Comparison of ENCODE assay signal across 14 cellular contexts in genomic region chr2:185984670-185985069, GRCh38.
DNase-seq lines count a peak whose midpoint lies in the region; ATAC-seq and TF ChIP-seq lines count a peak whose summit lies in the region.
"Had no signal": no experiment of that assay in that cellular context is flagged by ENCODE, and none has a peak within 500 bp of the region (broad histone marks: within the 10 kb centered on the region; RNA-seq: fewer than 3 reads in every experiment).

No MANE protein-coding gene starts in this region.

- ATAC-seq in GM23338, result no peak

- H3K4me3 Mint-ChIP-seq in GM23338, result no peak overlapping the region

- in situ Hi-C loops in astrocyte of the spinal cord (cut with HindIII; ENCODE audit: low sequenced_read_pairs), result no loop called here

- no peaks in the 10 kb centered on the region for H3K9me3 ChIP-seq in thyroid gland
- H3K9me3 ChIP-seq: Peyer's patch had no signal

- no peak for TF ChIP-seq CTCF in astrocyte of the spinal cord (IDR thresholded peaks at IDR 0.05; ENCODE audit: low read depth, low read length)
- TF ChIP-seq CTCF in fibroblast of pulmonary artery (IDR thresholded peaks at IDR 0.05; ENCODE audit: low read length, missing control alignments), result no peak
- no peak for TF ChIP-seq CTCF in thyroid gland (IDR thresholded peaks at IDR 0.05)
- no peak for TF ChIP-seq CTCF in GM23338 (conservative IDR thresholded peaks at IDR 0.05; ENCODE audit: low read depth in 2 of 2)

- no peaks in the 10 kb centered on the region for H3K36me3 ChIP-seq in thyroid gland
- H3K36me3 ChIP-seq in GM23338 (ENCODE audit: insufficient read depth), result no peaks in the 10 kb centered on the region
- H3K36me3 ChIP-seq: Peyer's patch had no signal

- intact Hi-C loops in thyroid gland (cut with DNase I), result no loop called here

- H3K4me2 ChIP-seq in GM23338, result no peak overlapping the region
- H3K4me2 ChIP-seq: BLaER1 treated with 17β-estradiol and CSF1 and Interleukin-3, amounts not matched to agents 10 nM and 100 nM had no signal

- no peak overlapping the region for H3K27ac Mint-ChIP-seq in GM23338

- no peaks in the 10 kb centered on the region for H3K27me3 ChIP-seq in thyroid gland
- no peaks in the 10 kb centered on the region for H3K27me3 ChIP-seq in GM23338 (ENCODE audit: insufficient read depth)
- H3K27me3 ChIP-seq: BLaER1 treated with 17β-estradiol and CSF1 and Interleukin-3, amounts not matched to agents 10 nM and 100 nM; Peyer's patch had no signal

- H3K9me2 ChIP-seq in GM23338 (ENCODE audit: insufficient read depth), result no peaks in the 10 kb centered on the region

- no peak overlapping the region for H2AFZ ChIP-seq in GM23338

- 93 to 100% methylated on average over 1 of the region's 1 CpG for WGBS in thyroid gland, 2 donors

- H4K20me1 ChIP-seq in GM23338 (replicated peaks; ENCODE audit: insufficient read depth), result no peaks in the 10 kb centered on the region
- H4K20me1 ChIP-seq: BLaER1 treated with 17β-estradiol and CSF1 and Interleukin-3, amounts not matched to agents 10 nM and 100 nM had no signal

- H3K27me3 Mint-ChIP-seq in GM23338 (ENCODE audit: insufficient read depth, low read depth, poor library complexity), result peaks cover 2% of the 10 kb centered on the region

- no peaks in the 10 kb centered on the region for H3K9me3 Mint-ChIP-seq in GM23338

- H3K4me3 ChIP-seq in astrocyte of the spinal cord (ENCODE audit: low read depth, low read length) (no peak overlapping the region), fibroblast of pulmonary artery (replicated peaks; ENCODE audit: low read depth, low read length) (no peak overlapping the region), thyroid gland (replicated peaks in 1 of 3) (no peak overlapping the region), GM23338 (no peak overlapping the region)
- H3K4me3 ChIP-seq: BLaER1 treated with 17β-estradiol and CSF1 and Interleukin-3, amounts not matched to agents 10 nM and 100 nM; Peyer's patch had no signal

- TF ChIP-seq POLR2A in thyroid gland (IDR thresholded peaks at IDR 0.05), result no peak

- DNase-seq in A172 (ENCODE audit: low spot score) (peak; percentile 27), MV-4-11 (lab: John Stamatoyannopoulos, UW) (peak; percentile 8), astrocyte of the spinal cord (ENCODE audit: low read depth, low spot score) (peak; percentile 9), fibroblast of pulmonary artery (ENCODE audit: low read depth) (peak; percentile 4), NCI-H774 (lab: John Stamatoyannopoulos, UW) (no peak), NCI-H2081 treated with DMSO at 0.1 percent for 48 hours (lab: John Stamatoyannopoulos, UW) (no peak), thyroid gland (no peak), GM23338 (ENCODE audit: low spot score) (no peak)
- DNase-seq: 8988T, NCI-H1092, NCI-H446 treated with DMSO at 0.1 percent for 48 hours, Peyer's patch, Right ventricle myocardium superior had no signal

- H3K27ac ChIP-seq in thyroid gland (no peak overlapping the region), GM23338 (ENCODE audit: low read depth) (no peak overlapping the region)
- H3K27ac ChIP-seq: BLaER1 treated with 17β-estradiol and CSF1 and Interleukin-3, amounts not matched to agents 10 nM and 100 nM; Peyer's patch had no signal

- H3K79me2 ChIP-seq in GM23338 (replicated peaks; ENCODE audit: insufficient read depth), result no peaks in the 10 kb centered on the region

- H3K36me3 Mint-ChIP-seq in GM23338 (ENCODE audit: low read depth), result no peaks in the 10 kb centered on the region

- H3K4me1 ChIP-seq in thyroid gland (no peaks in the 10 kb centered on the region), GM23338 (ENCODE audit: insufficient read depth) (no peaks in the 10 kb centered on the region)
- H3K4me1 ChIP-seq: BLaER1 treated with 17β-estradiol and CSF1 and Interleukin-3, amounts not matched to agents 10 nM and 100 nM; Peyer's patch had no signal

- H3K4me1 Mint-ChIP-seq in GM23338, result no peaks in the 10 kb centered on the region

- H3F3A ChIP-seq in GM23338 (replicated peaks; ENCODE audit: low read depth), result no peaks in the 10 kb centered on the region

TF ChIP-seq in GM23338, 12 proteins besides CTCF, POLR2A, EP300 and RAD21 (continues in another document):
- TF ChIP-seq REST (IDR thresholded peaks at IDR 0.05; ENCODE audit: unreplicated experiment), result no peak
- TF ChIP-seq ZNF462 (CRISPR knock-in tag; IDR thresholded peaks at IDR 0.05), result no peak
- TF ChIP-seq NANOG (IDR thresholded peaks at IDR 0.05; ENCODE audit: borderline replicate concordance), result no peak
- no peak for TF ChIP-seq STAT1 (IDR thresholded peaks at IDR 0.05; ENCODE audit: unreplicated experiment)
- no peak for TF ChIP-seq ZNF331 (CRISPR knock-in tag; IDR thresholded peaks at IDR 0.05; ENCODE audit: low read depth)

Comparison
In these comparisons a context has a peak if more than half of its experiments do, and no peak if none do; other contexts are left out.
1. DNase-seq: peak in A172 (single experiment), MV-4-11 (single experiment), astrocyte of the spinal cord (single experiment) and fibroblast of pulmonary artery (single experiment); none in NCI-H774 (single experiment), NCI-H2081 treated with DMSO at 0.1 percent for 48 hours (single experiment), thyroid gland (0 of 2) and GM23338 (single experiment).